8 cellular contexts compared by ENCODE assay signal in the genomic region with DNA sequence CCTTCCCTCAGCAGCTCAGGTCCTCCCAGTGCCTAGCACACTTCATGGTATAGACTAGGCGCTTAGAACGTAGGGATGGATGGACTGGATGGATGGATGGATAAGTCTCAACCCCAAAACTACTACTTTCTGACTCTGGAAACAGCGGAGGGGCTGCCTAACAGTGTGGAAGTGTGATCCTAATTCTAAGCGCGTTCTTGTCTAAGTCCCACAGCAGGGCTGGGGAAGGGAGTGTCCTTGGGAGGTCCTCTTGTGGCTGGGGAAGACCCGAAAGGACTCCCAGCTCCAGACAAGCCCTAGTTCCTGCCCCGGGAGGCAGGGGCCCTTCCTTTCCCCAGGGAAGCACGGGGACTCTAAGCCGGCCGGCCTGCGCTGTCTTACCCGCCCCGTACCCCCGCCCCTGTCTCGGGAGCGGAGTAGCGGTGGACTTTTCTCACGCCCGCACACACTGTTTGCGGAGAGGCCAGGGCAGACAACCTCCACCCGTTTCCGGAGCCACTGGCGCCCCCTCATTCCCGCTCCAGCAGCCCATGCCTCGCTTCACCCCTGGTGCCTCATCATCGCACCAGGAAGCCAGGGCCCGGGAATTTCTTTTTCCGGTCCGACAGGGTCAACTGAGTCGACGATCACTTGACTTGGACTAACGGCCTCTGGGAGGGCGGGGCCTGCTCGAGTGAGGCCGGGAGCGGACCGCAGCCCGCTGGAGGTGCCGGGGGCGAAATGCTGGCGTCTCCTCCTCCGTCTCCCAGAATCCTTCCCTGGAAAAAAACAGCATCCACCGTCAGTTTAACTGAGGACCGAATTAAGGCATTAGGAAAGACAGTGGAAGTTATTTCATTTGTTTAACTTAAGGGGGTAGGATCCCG.
A peak's percentile ranks its signal among the peaks of the same experiment; 100 is the strongest.
DNase-seq lines count a peak whose midpoint lies in the region; ATAC-seq and TF ChIP-seq lines count a peak whose summit lies in the region.

No MANE protein-coding gene starts in this region.

- H3K4me3 ChIP-seq in H7 (ENCODE audit: insufficient read depth, low read depth, low read length), result peak overlapping the region; percentile 45
- peak overlapping the region; percentile 46 to 66 (median 58) for H3K4me3 ChIP-seq in heart right ventricle
- peak overlapping the region; percentile 45 for H3K4me3 ChIP-seq in ovary
- peak overlapping the region; percentile 39 to 55 for H3K4me3 ChIP-seq in uterus

- intact Hi-C loops in heart right ventricle (cut with DNase I) (loop anchor here in 1 of 10 donors (10.0 kb wide), 1 partner anchor 801 kb away; no protein-coding TSS in a partner anchor), ovary (cut with DNase I) (loop anchor here in 1 of 4 donors (2.0 kb wide), 1 partner anchor 59 kb away; no protein-coding TSS in a partner anchor), uterus (cut with DNase I; ENCODE audit: low total_unique reads) (no loop called here)

- H3K4me1 ChIP-seq in heart right ventricle, result peaks cover 0 to 14% (median 6%) of the 10 kb centered on the region in 9 donors
- H3K4me1 ChIP-seq in ovary (ENCODE audit: insufficient read depth), result no peaks in the 10 kb centered on the region
- H3K4me1 ChIP-seq in uterus, result no peaks in the 10 kb centered on the region

- 7 to 9% methylated on average over 45 of the region's 45 CpGs for WGBS in heart right ventricle, 2 donors
- WGBS in ovary, 3 donors, result 7 to 8% (median 8%) methylated on average over 38 to 45 of the region's 45 CpGs

- DNase-seq in COLO829 (ENCODE audit: low spot score) (peak; percentile 31), H7 (peak; percentile 88), OCI-M1 (lab: John Stamatoyannopoulos, UW) (peak; percentile 87), amygdala (lab: John Stamatoyannopoulos, UW) (peak in 53 of 56 donors; percentile 14 to 82 (median 46)), heart right ventricle (peak; percentile 86 to 92), ovary (peak; percentile 80 to 88 (median 83)), uterus (peak; percentile 79 to 84)

- H3K9me3 ChIP-seq in heart right ventricle, result no peaks in the 10 kb centered on the region
- no peaks in the 10 kb centered on the region for H3K9me3 ChIP-seq in ovary
- no peaks in the 10 kb centered on the region for H3K9me3 ChIP-seq in uterus

- peak; percentile 87 to 96 (median 95) for ATAC-seq in heart right ventricle
- ATAC-seq in HG02870 (IDR thresholded peaks at IDR 0.05; ENCODE audit: unreplicated experiment), result no peak

- TF ChIP-seq CTCF in heart right ventricle (IDR thresholded peaks at IDR 0.05) (no peak), ovary (IDR thresholded peaks at IDR 0.05) (no peak), uterus (IDR thresholded peaks at IDR 0.05) (no peak)

- H3K27me3 ChIP-seq in H7 (ENCODE audit: control insufficient read depth, insufficient read depth, low read length), result no peaks in the 10 kb centered on the region; the same call in 1 of the 2 replicates
- H3K27me3 ChIP-seq in heart right ventricle, result no peaks in the 10 kb centered on the region
- H3K27me3 ChIP-seq in ovary, result no peaks in the 10 kb centered on the region
- H3K27me3 ChIP-seq in uterus, result no peaks in the 10 kb centered on the region

- H3K36me3 ChIP-seq in H7 (replicated peaks; ENCODE audit: control insufficient read depth, insufficient read depth, low read length) (no peaks in the 10 kb centered on the region), heart right ventricle (no peaks in the 10 kb centered on the region), ovary (no peaks in the 10 kb centered on the region), uterus (no peaks in the 10 kb centered on the region)

- TF ChIP-seq POLR2A in ovary (IDR thresholded peaks at IDR 0.05) (no peak), uterus (IDR thresholded peaks at IDR 0.05) (no peak)

- no peak for TF ChIP-seq EP300 in ovary (IDR thresholded peaks at IDR 0.05)

- peak overlapping the region in 9 of 10 donors; percentile 70 to 95 (median 83) for H3K27ac ChIP-seq in heart right ventricle
- peak overlapping the region; percentile 60 to 75 for H3K27ac ChIP-seq in ovary
- H3K27ac ChIP-seq in uterus, result peak overlapping the region; percentile 83 to 84

Comparison
In these comparisons a context has a peak if more than half of its experiments do, and no peak if none do; other contexts are left out.
1. DNase-seq: peak in every context shown above with its lines; median percentile 89 in heart right ventricle; 88 in H7; 87 in OCI-M1; 83 in ovary; 82 in uterus; 46 in amygdala; 31 in COLO829.